1 cellular context compared by ENCODE assay signal in genomic region chr17:82059272-82060000, GRCh38.
TF ChIP-seq lines count a peak whose summit lies in the region.

No MANE protein-coding gene starts in this region.

TF ChIP-seq in HepG2, 621 proteins besides CTCF, POLR2A, EP300 and RAD21:
- peak; percentile 15; the same call in 1 of the 2 replicates for TF ChIP-seq ARID4A (CRISPR knock-in tag; IDR thresholded peaks at IDR 0.05; ENCODE audit: borderline replicate concordance)
- TF ChIP-seq NFIC (IDR thresholded peaks at IDR 0.05; ENCODE audit: low read length) = no peak
- TF ChIP-seq AGO1 (IDR thresholded peaks at IDR 0.05; ENCODE audit: low read depth, low read length, poor library complexity, severe bottlenecking) = peak; percentile 49
- 0 out of 2 replicates have a peak, but pooled peaks have one; percentile 1 for TF ChIP-seq THAP9 (CRISPR knock-in tag; IDR thresholded peaks at IDR 0.05; ENCODE audit: borderline replicate concordance)
- no peak for TF ChIP-seq REL (CRISPR knock-in tag; conservative IDR thresholded peaks at IDR 0.05)
- TF ChIP-seq ZNF572 (CRISPR knock-in tag; IDR thresholded peaks at IDR 0.05) = 0 out of 2 replicates have a peak, but pooled peaks have one; percentile 30
- peak; percentile 84; the same call in 1 of the 2 replicates for TF ChIP-seq ZNF740 (CRISPR knock-in tag; IDR thresholded peaks at IDR 0.05)
- TF ChIP-seq HNRNPH1 (optimal IDR thresholded peaks at IDR 0.05; ENCODE audit: low read depth, low read length) = peak; percentile 20
- peak; percentile 33 for TF ChIP-seq RBM22 (optimal IDR thresholded peaks at IDR 0.05; ENCODE audit: low read length)
- TF ChIP-seq RBFOX2 (IDR thresholded peaks at IDR 0.05; ENCODE audit: low read depth, low read length) = peak; percentile 56
- TF ChIP-seq AGO2 (optimal IDR thresholded peaks at IDR 0.05; ENCODE audit: low read depth, low read length) = peak; percentile 45
- no peak for TF ChIP-seq CHD2 (IDR thresholded peaks at IDR 0.05; ENCODE audit: low read depth, low read length)
- TF ChIP-seq POLR2G (IDR thresholded peaks at IDR 0.05; ENCODE audit: low read depth, low read length) = peak; percentile 0
TF ChIP-seq in HepG2: peak in this region for 10.
